Comparison of ENCODE assay signal across 30 cellular contexts in the genomic region with DNA sequence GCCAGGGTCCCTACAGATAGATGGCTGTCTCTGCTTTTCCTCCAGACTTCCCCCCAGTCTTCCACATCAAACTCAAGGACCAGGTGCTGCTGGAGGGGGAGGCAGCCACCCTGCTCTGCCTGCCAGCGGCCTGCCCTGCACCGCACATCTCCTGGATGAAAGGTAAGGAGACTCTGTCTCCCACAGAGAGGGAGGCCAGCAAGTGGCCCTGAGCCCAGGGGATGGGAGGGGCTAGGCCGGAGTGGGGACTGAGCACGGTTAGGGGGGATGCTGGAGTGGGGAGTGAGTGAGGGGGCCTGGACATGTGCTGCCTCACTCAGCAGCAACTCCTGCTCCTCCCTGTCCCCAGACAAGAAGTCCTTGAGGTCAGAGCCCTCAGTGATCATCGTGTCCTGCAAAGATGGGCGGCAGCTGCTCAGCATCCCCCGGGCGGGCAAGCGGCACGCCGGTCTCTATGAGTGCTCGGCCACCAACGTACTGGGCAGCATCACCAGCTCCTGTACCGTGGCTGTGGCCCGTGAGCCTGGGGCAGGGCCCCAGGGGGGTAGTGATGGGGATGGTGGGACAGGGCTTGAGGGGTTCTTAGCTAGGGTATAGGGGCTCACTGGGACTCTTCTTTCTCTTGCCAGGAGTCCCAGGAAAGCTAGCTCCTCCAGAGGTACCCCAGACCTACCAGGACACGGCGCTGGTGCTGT. TPM values are rescaled to one million over a fixed set of nuclear protein-coding genes. Genes with fewer than 3 reads are reported as not detected.
"Had no signal": no experiment of that assay in that cellular context is flagged by ENCODE, and none has a peak within 500 bp of the region (broad histone marks: within the 10 kb centered on the region; RNA-seq: fewer than 3 reads in every experiment).

No MANE protein-coding gene starts in this region.

- H3K36me3 ChIP-seq: breast epithelium, colonic mucosa had no signal

- H3K4me3 ChIP-seq: ascending aorta, breast epithelium, cardiac muscle cell, colonic mucosa had no signal

- ATAC-seq: activated CD4-positive, alpha-beta T cell treated with anti-CD3 and anti-CD28 coated beads for 36 hours; activated CD8-positive, alpha-beta memory T cell treated with anti-CD3 and anti-CD28 coated beads, Interleukin-2, amount 10 ng/mL, durations not matched to agents 7 days and 5 days; activated CD8-positive, alpha-beta T cell treated with anti-CD3 and anti-CD28 coated beads, Interleukin-2, amount 10 ng/mL, durations not matched to agents 7 days and 5 days; activated naive CD4-positive, alpha-beta T cell treated with anti-CD3 and anti-CD28 coated beads, Interleukin-2, amount 50 U/mL, for 72 hours had no signal

- H3K4me1 ChIP-seq: ascending aorta, breast epithelium, colonic mucosa had no signal

- H3K27me3 ChIP-seq: ascending aorta had no signal

- H3K27ac ChIP-seq: breast epithelium, cardiac muscle cell, colonic mucosa, epithelial cell of prostate had no signal

- H3K9me3 ChIP-seq: ascending aorta, breast epithelium, colonic mucosa had no signal

- DNase-seq: activated CD4-positive, alpha-beta memory T cell treated with anti-CD3 and anti-CD28 coated beads for 36 hours; activated CD4-positive, alpha-beta T cell treated with anti-CD3 and anti-CD28 coated beads for 36 hours; activated CD4-positive, alpha-beta T cell treated with anti-CD3 and anti-CD28 coated beads, Interleukin-2, amount 10 ng/mL, durations not matched to agents 24 days and 14 days; activated CD4-positive, CD25-positive, alpha-beta regulatory T cell; activated CD4-positive, CD25-positive, alpha-beta regulatory T cell treated with anti-CD3 and anti-CD28 coated beads, Interleukin-2, amount 50 U/mL, for 72 hours; activated CD8-positive, alpha-beta memory T cell treated with anti-CD3 and anti-CD28 coated beads, Interleukin-2, amount 10 ng/mL, durations not matched to agents 7 days and 5 days; activated CD8-positive, alpha-beta memory T cell treated with anti-CD3 and anti-CD28 coated beads, Interleukin-2, amount 50 U/mL, for 4 hours; activated CD8-positive, alpha-beta T cell treated with anti-CD3 and anti-CD28 coated beads, Interleukin-2, amount 10 ng/mL, durations not matched to agents 7 days and 5 days; activated gamma-delta T cell; activated naive CD4-positive, alpha-beta T cell; activated naive CD4-positive, alpha-beta T cell treated with anti-CD3 and anti-CD28 coated beads, Interleukin-2, amount 10 ng/mL, durations not matched to agents 7 days and 5 days; activated naive CD8-positive, alpha-beta T cell treated with anti-CD3 and anti-CD28 coated beads, Interleukin-2, amount 10 ng/mL, durations not matched to agents 7 days and 5 days; activated T-cell treated with anti-CD3 and anti-CD28 coated beads, Interleukin-2, amount 50 U/mL, for 1 hour; activated T-cell treated with anti-CD3 and anti-CD28 coated beads, Interleukin-2, amount 50 U/mL, for 48 hours; central memory CD4-positive, alpha-beta T cell; cerebellar nuclear complex; colonic mucosa; effector CD8-positive, alpha-beta T cell; foreskin fibroblast; glutamatergic neuron; T-helper 2 cell had no signal

RNA-seq across cellular contexts. Expression of gene ASIC4, which starts 26.0 kb away (rescaled TPM):
- total RNA-seq: activated CD4-positive, alpha-beta T cell treated with anti-CD3 and anti-CD28 coated beads for 36 hours; activated CD4-positive, alpha-beta T cell treated with anti-CD3 and anti-CD28 coated beads, Interleukin-2, amount 10 ng/mL, durations not matched to agents 24 days and 14 days; activated CD8-positive, alpha-beta memory T cell treated with anti-CD3 and anti-CD28 coated beads for 36 hours; activated CD8-positive, alpha-beta T cell treated with anti-CD3 and anti-CD28 coated beads, Interleukin-2, amount 10 ng/mL, durations not matched to agents 7 days and 5 days; ascending aorta; dermis microvascular lymphatic vessel endothelial cell; endothelial cell of umbilical vein; T-helper 1 cell treated with Interleukin-12 subunit alpha and Interleukin-12 subunit beta and Interleukin-4 antibody, amounts not matched to agents 30 ng/mL and 1 ng/mL, for 36 hours had no signal
- polyA plus RNA-seq: endothelial cell of umbilical vein had no signal

RNA-seq across cellular contexts. Expression of gene TMEM198, which starts 55.5 kb away (rescaled TPM):
- total RNA-seq: dermis microvascular lymphatic vessel endothelial cell, endothelial cell of umbilical vein had no signal
- polyA plus RNA-seq: endothelial cell of umbilical vein had no signal
